In the genomic region with DNA sequence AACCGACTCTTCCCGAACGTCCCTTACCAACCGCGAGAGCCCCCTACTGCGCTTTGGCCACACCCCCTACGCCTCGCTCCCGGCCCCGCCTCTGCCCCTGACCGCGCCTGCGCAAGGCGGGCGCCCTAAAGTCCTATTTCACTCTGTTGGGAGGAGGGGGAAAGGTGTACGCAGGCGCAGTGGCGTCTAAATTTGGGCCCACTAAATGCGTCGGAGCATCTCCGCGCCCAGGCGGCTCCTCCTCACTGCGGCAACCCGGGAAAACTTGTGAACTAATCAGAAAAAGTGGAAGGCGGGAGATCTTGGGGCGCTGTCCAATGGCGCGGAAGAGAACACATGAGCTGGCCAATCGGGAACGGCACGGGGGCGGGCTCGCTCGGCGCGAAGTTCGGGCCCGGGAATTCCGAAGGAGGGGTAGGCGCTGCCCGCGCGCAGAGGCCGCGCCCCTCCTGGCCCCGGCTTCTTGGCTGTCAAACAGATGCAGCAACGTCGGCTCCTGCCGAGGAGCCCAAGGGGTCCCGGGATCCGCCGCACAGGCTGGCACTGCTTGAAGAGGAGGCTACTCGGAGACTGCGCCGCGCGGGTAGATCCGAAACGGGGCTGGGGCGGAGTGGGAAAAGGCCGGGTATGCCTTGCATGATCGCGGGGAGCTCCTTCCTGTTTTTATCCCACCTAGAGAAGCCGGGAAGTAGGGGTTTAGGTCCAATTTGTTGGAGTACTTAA, we compare ENCODE assay signal across 8 cellular contexts. TPM values are rescaled to one million over a fixed set of nuclear protein-coding genes. Genes with fewer than 3 reads are reported as not detected.
A peak's percentile ranks its signal among the peaks of the same experiment; 100 is the strongest.
DNase-seq lines count a peak whose midpoint lies in the region; ATAC-seq and TF ChIP-seq lines count a peak whose summit lies in the region.

A gene with protein sequence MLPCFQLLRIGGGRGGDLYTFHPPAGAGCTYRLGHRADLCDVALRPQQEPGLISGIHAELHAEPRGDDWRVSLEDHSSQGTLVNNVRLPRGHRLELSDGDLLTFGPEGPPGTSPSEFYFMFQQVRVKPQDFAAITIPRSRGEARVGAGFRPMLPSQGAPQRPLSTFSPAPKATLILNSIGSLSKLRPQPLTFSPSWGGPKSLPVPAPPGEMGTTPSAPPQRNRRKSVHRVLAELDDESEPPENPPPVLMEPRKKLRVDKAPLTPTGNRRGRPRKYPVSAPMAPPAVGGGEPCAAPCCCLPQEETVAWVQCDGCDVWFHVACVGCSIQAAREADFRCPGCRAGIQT (plus strand): TSS at position 450 of the 723 bp plus-strand sequence. CDS start 881 bp downstream, outside the sequence.

- no peak within 1 kb of the TSS for H4K8ac ChIP-seq in neuronal stem cell (ENCODE audit: low read depth, low read length)

- H2AK5ac ChIP-seq in neuronal stem cell (ENCODE audit: low read depth, low read length), result no peak within 1 kb of the TSS

- no peak within 1 kb of the TSS for H2BK120ac ChIP-seq in neuronal stem cell (ENCODE audit: low read depth, low read length)

- no peak within 1 kb of the TSS for H4K91ac ChIP-seq in neuronal stem cell (ENCODE audit: low read depth, low read length, poor library complexity)

- no peak within 1 kb of the TSS for H2BK12ac ChIP-seq in neuronal stem cell (ENCODE audit: low read length)

- H2BK5ac ChIP-seq in neuronal stem cell (ENCODE audit: low read length), result no peak within 1 kb of the TSS

- peak within 1 kb of the TSS; percentile 93 for H3K18ac ChIP-seq in neuronal stem cell (ENCODE audit: low read length)

- TF ChIP-seq CTCF in GM06990 (IDR thresholded peaks at IDR 0.05; ENCODE audit: insufficient read depth, low read length, poor library complexity, severe bottlenecking) (no peak), NB4 (IDR thresholded peaks at IDR 0.05; ENCODE audit: low read depth, low read length) (no peak), foreskin keratinocyte (conservative IDR thresholded peaks at IDR 0.05) (no peak)

- no peaks in the 10 kb centered on the region for H3K27me3 ChIP-seq in GM06990 (replicated peaks; ENCODE audit: control insufficient read depth, insufficient read depth, low read length)
- H3K27me3 ChIP-seq in foreskin keratinocyte, result no peaks in the 10 kb centered on the region
- no peaks in the 10 kb centered on the region for H3K27me3 ChIP-seq in neuronal stem cell (ENCODE audit: control insufficient read depth in 3 of 3, insufficient read depth in 3 of 3, low read depth in 1 of 3, low read length in 3 of 3)
- H3K27me3 ChIP-seq in subcutaneous abdominal adipose tissue (ENCODE audit: control insufficient read depth in 5 of 5, insufficient read depth in 4 of 5, low read length in 5 of 5), result peaks cover 0 to 5% (median 0%) of the 10 kb centered on the region in 5 donors

- H3K27ac ChIP-seq in foreskin keratinocyte (peak within 1 kb of the TSS; percentile 59), neuronal stem cell (replicated peaks; ENCODE audit: low read length) (peak within 1 kb of the TSS; percentile 88), subcutaneous abdominal adipose tissue (ENCODE audit: low read depth, low read length) (peak within 1 kb of the TSS; percentile 30)

- DNase-seq in GM06990 (ENCODE audit: extremely low read depth, insufficient read length) (peak; percentile 97), NB4 (ENCODE audit: low read depth) (peak; percentile 99), SK-N-DZ (ENCODE audit: low spot score) (peak; percentile 99), foreskin keratinocyte (peak; percentile 95 to 98), neuronal stem cell (ENCODE audit: low spot score) (peak; percentile 99)
- DNase-seq in activated naive CD4-positive, alpha-beta T cell treated with Interleukin-2 at 50 U/mL for 16 hours, result peak; percentile 100

- H3K23ac ChIP-seq in neuronal stem cell (ENCODE audit: low read depth, low read length, poor library complexity), result peak within 1 kb of the TSS; percentile 74

- WGBS in neuronal stem cell (ENCODE audit: extremely low coverage in 2 of 2, insufficient read length in 2 of 2, insufficient replicate concordance in 1 of 2), 2 donors, result no CpG with 5 or more reads among the region's 65 CpGs

- no peaks in the 10 kb centered on the region for H3K4me1 ChIP-seq in foreskin keratinocyte
- peaks cover 10 to 14% of the 10 kb centered on the region in 2 donors for H3K4me1 ChIP-seq in neuronal stem cell (ENCODE audit: control insufficient read depth in 2 of 2, insufficient read depth in 1 of 2, low read depth in 1 of 2, low read length in 2 of 2)
- peaks cover 7 to 21% (median 17%) of the 10 kb centered on the region in 5 donors for H3K4me1 ChIP-seq in subcutaneous abdominal adipose tissue (ENCODE audit: control insufficient read depth in 5 of 5, insufficient read depth in 5 of 5, low read length in 5 of 5)

- H3K4me3 ChIP-seq in GM06990 (replicated peaks; ENCODE audit: low read depth, low read length) (peak within 1 kb of the TSS; percentile 86), NB4 (ENCODE audit: low read depth, low read length) (peak within 1 kb of the TSS; percentile 93), neuronal stem cell (ENCODE audit: low read length in 2 of 2) (peak within 1 kb of the TSS; percentile 79 to 93), subcutaneous abdominal adipose tissue (ENCODE audit: low read depth in 1 of 5, low read length in 5 of 5) (peak within 1 kb of the TSS; percentile 73 to 89 (median 87))

- H3K36me3 ChIP-seq in GM06990 (ENCODE audit: control insufficient read depth, insufficient read depth, low read length) (peaks cover 3% of the 10 kb centered on the region; the same call in 1 of the 2 replicates), neuronal stem cell (replicated peaks in 1 of 2; ENCODE audit: control insufficient read depth in 2 of 2, insufficient read depth in 2 of 2, low read length in 2 of 2) (peaks cover 14 to 55% of the 10 kb centered on the region in 2 donors), subcutaneous abdominal adipose tissue (ENCODE audit: control insufficient read depth in 5 of 5, insufficient read depth in 5 of 5, low read length in 5 of 5) (peaks cover 0 to 27% (median 13%) of the 10 kb centered on the region in 5 donors)

- ATAC-seq in HG02571 (IDR thresholded peaks at IDR 0.05; ENCODE audit: unreplicated experiment) (peak; percentile 84), foreskin keratinocyte (peak; percentile 87)

- H3K79me1 ChIP-seq in neuronal stem cell (ENCODE audit: low read depth, low read length), result no peaks in the 10 kb centered on the region

- H3K4me2 ChIP-seq in neuronal stem cell (ENCODE audit: insufficient read depth, low read length, poor library complexity, severe bottlenecking), result peak within 1 kb of the TSS; percentile 91

- H3K9me3 ChIP-seq in neuronal stem cell (replicated peaks in 1 of 2; ENCODE audit: control insufficient read depth in 2 of 2, insufficient read depth in 1 of 2, low read depth in 1 of 2, low read length in 2 of 2) (no peaks in the 10 kb centered on the region), subcutaneous abdominal adipose tissue (ENCODE audit: control insufficient read depth in 5 of 5, low read length in 5 of 5) (no peaks in the 10 kb centered on the region)

- peak within 1 kb of the TSS; percentile 78 for H3K14ac ChIP-seq in neuronal stem cell (ENCODE audit: low read length)

- H3K9ac ChIP-seq in neuronal stem cell (ENCODE audit: low read depth, low read length, poor library complexity) (peak within 1 kb of the TSS; percentile 89), subcutaneous abdominal adipose tissue (ENCODE audit: low read length in 5 of 5) (peak within 1 kb of the TSS in 4 of 5 donors; percentile 74 to 84 (median 80))

- TF ChIP-seq POLR2A in NB4 (IDR thresholded peaks at IDR 0.05; ENCODE audit: extremely low read depth, insufficient read length), result peak; percentile 28

- no peak within 1 kb of the TSS for H3K4ac ChIP-seq in neuronal stem cell (ENCODE audit: low read length)

- H2BK15ac ChIP-seq in neuronal stem cell (ENCODE audit: low read length), result no peak within 1 kb of the TSS

- peak within 1 kb of the TSS; percentile 95 for H2AFZ ChIP-seq in neuronal stem cell (ENCODE audit: low read length)

RNA-seq across cellular contexts. Expression of the gene that starts here (rescaled TPM):
- polyA plus RNA-seq in SK-N-DZ (2014; cell fraction: cytosol; rRNA removed), result 26.8 and 27.3 TPM in 2 replicates
- 20.1 and 26.7 TPM in 2 replicates for polyA plus RNA-seq in SK-N-DZ (2014; cell fraction: nucleus; rRNA removed)
- 43.9 and 51.7 TPM in 2 replicates for total RNA-seq in foreskin keratinocyte
- polyA plus RNA-seq in foreskin keratinocyte, result 29.8 and 38.4 TPM in 2 replicates
- 6.3 TPM for polyA plus RNA-seq in neuronal stem cell (2013, experiment 1 of 2)
- polyA plus RNA-seq in neuronal stem cell (2013, experiment 2 of 2), result 6.0 TPM

Comparison
In these comparisons a context has a peak if more than half of its experiments do, and no peak if none do; other contexts are left out.
1. Peak in every context shown above with its lines: DNase-seq, ATAC-seq, H3K4me3 ChIP-seq and H3K27ac ChIP-seq.
2. H3K27ac ChIP-seq: peak in every context shown above with its lines; median percentile 88 in neuronal stem cell; 59 in foreskin keratinocyte; 30 in subcutaneous abdominal adipose tissue.